8 cellular contexts compared by ENCODE assay signal in the genomic region with DNA sequence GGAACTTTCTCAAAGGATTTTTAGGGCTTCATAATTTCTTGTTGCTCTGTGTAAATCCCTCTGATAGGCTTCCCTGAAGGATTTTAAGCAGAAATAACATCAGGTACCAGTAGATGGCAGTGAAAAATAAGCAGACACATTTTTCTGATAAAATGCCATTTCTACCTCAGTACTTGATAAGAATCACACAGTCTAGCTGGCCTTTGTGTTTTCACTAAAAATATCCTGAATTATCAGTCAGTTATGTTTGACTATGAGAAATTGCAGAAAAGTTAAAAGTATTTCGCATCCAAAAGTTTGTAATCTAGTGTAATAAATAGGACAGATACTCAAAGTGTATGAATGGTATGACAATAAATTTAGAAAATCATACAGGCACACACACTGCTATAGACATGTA.
DNase-seq lines count a peak whose midpoint lies in the region; TF ChIP-seq lines count a peak whose summit lies in the region.

No MANE protein-coding gene starts in this region.

- H3K27me3 ChIP-seq in ascending aorta (no peaks in the 10 kb centered on the region), liver (ENCODE audit: control insufficient read depth in 4 of 4, insufficient read depth in 4 of 4, low read length in 3 of 4) (no peaks in the 10 kb centered on the region)

- H3K4me3 ChIP-seq in GM12875 (ENCODE audit: low read depth, low read length) (no peak overlapping the region), ascending aorta (no peak overlapping the region), liver (ENCODE audit: low read depth in 1 of 3, low read length in 3 of 3) (no peak overlapping the region)

- H3K9me3 ChIP-seq in ascending aorta: no peaks in the 10 kb centered on the region
- no peaks in the 10 kb centered on the region for H3K9me3 ChIP-seq in liver (ENCODE audit: control insufficient read depth in 4 of 4, low read length in 3 of 4)

- intact Hi-C loops in ascending aorta (cut with DNase I): loop anchor here (1.0 kb wide), 1 partner anchor 196 kb away; no protein-coding TSS in a partner anchor

- DNase-seq in Kasumi-1 (lab: John Stamatoyannopoulos, UW) (peak; percentile 69 to 80), ascending aorta (ENCODE audit: low spot score in 2 of 2) (no peak), NCI-H1048 (lab: John Stamatoyannopoulos, UW) (no peak), middle frontal gyrus (ENCODE audit: extremely low spot score, low spot score) (no peak), cortex of kidney (lab: John Stamatoyannopoulos, UW) (no peak), occipital lobe (lab: John Stamatoyannopoulos, UW) (no peak)

- no peak overlapping the region for H3K27ac ChIP-seq in ascending aorta
- no peak overlapping the region for H3K27ac ChIP-seq in liver (ENCODE audit: low read depth in 1 of 2, low read length in 2 of 2)

- H3K36me3 ChIP-seq in ascending aorta (peaks cover 0 to 4% of the 10 kb centered on the region in 2 donors), liver (ENCODE audit: control insufficient read depth in 4 of 4, insufficient read depth in 3 of 4, low read depth in 1 of 4, low read length in 3 of 4) (no peaks in the 10 kb centered on the region)

- H3K4me1 ChIP-seq in ascending aorta (no peaks in the 10 kb centered on the region), liver (ENCODE audit: control insufficient read depth in 4 of 4, insufficient read depth in 4 of 4, low read length in 3 of 4) (peaks cover 0 to 12% (median 10%) of the 10 kb centered on the region in 4 donors)

- WGBS in liver: 47% methylated on average over 1 of the region's 1 CpG

- TF ChIP-seq CTCF in GM12875 (IDR thresholded peaks at IDR 0.05; ENCODE audit: borderline replicate concordance, insufficient read depth, low read depth, low read length) (peak; percentile 30; the same call in 1 of the 2 replicates), ascending aorta (IDR thresholded peaks at IDR 0.05) (peak; percentile 18 to 70 (median 54)), liver (IDR thresholded peaks at IDR 0.05; ENCODE audit: low read depth, low read length, missing input control) (peak; percentile 62)

- TF ChIP-seq RAD21 in liver (IDR thresholded peaks at IDR 0.05): peak; percentile 88 to 93

- no peak overlapping the region for H3K9ac ChIP-seq in liver (ENCODE audit: low read depth in 1 of 2, low read length in 2 of 2)

TF ChIP-seq in liver, 16 proteins besides CTCF, POLR2A, EP300 and RAD21:
- TF ChIP-seq TAF1 (conservative IDR thresholded peaks at IDR 0.05) (no peak), FOXA1 (IDR thresholded peaks at IDR 0.05) (no peak), HNF4G (IDR thresholded peaks at IDR 0.05) (no peak), NR2F2 (IDR thresholded peaks at IDR 0.05) (no peak), YY1 (IDR thresholded peaks at IDR 0.05) (no peak), RXRA (IDR thresholded peaks at IDR 0.05) (no peak), SP1 (IDR thresholded peaks at IDR 0.05) (no peak), JUND (IDR thresholded peaks at IDR 0.05) (no peak), FOXA2 (IDR thresholded peaks at IDR 0.05) (no peak), GABPA (IDR thresholded peaks at IDR 0.05 in 1 of 2, conservative IDR thresholded peaks at IDR 0.05 in 1 of 2) (no peak), EGR1 (IDR thresholded peaks at IDR 0.05; ENCODE audit: low read depth in 2 of 2) (no peak)
- TF ChIP-seq, protein P1, sequence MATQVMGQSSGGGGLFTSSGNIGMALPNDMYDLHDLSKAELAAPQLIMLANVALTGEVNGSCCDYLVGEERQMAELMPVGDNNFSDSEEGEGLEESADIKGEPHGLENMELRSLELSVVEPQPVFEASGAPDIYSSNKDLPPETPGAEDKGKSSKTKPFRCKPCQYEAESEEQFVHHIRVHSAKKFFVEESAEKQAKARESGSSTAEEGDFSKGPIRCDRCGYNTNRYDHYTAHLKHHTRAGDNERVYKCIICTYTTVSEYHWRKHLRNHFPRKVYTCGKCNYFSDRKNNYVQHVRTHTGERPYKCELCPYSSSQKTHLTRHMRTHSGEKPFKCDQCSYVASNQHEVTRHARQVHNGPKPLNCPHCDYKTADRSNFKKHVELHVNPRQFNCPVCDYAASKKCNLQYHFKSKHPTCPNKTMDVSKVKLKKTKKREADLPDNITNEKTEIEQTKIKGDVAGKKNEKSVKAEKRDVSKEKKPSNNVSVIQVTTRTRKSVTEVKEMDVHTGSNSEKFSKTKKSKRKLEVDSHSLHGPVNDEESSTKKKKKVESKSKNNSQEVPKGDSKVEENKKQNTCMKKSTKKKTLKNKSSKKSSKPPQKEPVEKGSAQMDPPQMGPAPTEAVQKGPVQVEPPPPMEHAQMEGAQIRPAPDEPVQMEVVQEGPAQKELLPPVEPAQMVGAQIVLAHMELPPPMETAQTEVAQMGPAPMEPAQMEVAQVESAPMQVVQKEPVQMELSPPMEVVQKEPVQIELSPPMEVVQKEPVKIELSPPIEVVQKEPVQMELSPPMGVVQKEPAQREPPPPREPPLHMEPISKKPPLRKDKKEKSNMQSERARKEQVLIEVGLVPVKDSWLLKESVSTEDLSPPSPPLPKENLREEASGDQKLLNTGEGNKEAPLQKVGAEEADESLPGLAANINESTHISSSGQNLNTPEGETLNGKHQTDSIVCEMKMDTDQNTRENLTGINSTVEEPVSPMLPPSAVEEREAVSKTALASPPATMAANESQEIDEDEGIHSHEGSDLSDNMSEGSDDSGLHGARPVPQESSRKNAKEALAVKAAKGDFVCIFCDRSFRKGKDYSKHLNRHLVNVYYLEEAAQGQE (IDR thresholded peaks at IDR 0.05): no peak
- TF ChIP-seq, protein P2, sequence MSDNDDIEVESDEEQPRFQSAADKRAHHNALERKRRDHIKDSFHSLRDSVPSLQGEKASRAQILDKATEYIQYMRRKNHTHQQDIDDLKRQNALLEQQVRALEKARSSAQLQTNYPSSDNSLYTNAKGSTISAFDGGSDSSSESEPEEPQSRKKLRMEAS (IDR thresholded peaks at IDR 0.05): no peak

Comparison
In these comparisons a context has a peak if more than half of its experiments do, and no peak if none do; other contexts are left out.
1. DNase-seq: peak in Kasumi-1 (2 of 2); none in ascending aorta (0 of 2), NCI-H1048 (single experiment), middle frontal gyrus (single experiment), cortex of kidney (single experiment) and occipital lobe (single experiment).
2. Peak in every context shown above with its lines, with median percentiles within 50 percentile points of each other: CTCF ChIP-seq.